21 cellular contexts compared by ENCODE assay signal in genomic region chr3:108017587-108017986, GRCh38.
"Had no signal": no experiment of that assay in that cellular context is flagged by ENCODE, and none has a peak within 500 bp of the region (broad histone marks: within the 10 kb centered on the region; RNA-seq: fewer than 3 reads in every experiment).

No MANE protein-coding gene starts in this region.

- DNase-seq: effector CD4-positive, alpha-beta T cell; endodermal cell; erythroblast; foreskin keratinocyte; hippocampal formation; left colon; mammary epithelial cell; mucosa of descending colon; naive thymus-derived CD8-positive, alpha-beta T cell; psoas muscle; retina; right lobe of liver; stimulated activated CD4-positive, alpha-beta T cell treated with anti-CD3 and anti-CD28 coated beads, Interleukin-4, amount 100 ng/mL, for 1 hour; stimulated activated CD8-positive, alpha-beta memory T cell treated with anti-CD3 and anti-CD28 coated beads, Interleukin-4, amount 100 ng/mL, for 48 hours; stimulated activated naive CD8-positive, alpha-beta T cell treated with anti-CD3 and anti-CD28 coated beads, Interleukin-15, Interleukin-2, amounts not matched to agents 100 U/mL and 50 U/mL, for 24 hours; tibial artery; upper lobe of left lung had no signal

- H3K27ac ChIP-seq: foreskin keratinocyte, neutrophil, psoas muscle, right lobe of liver, suprapubic skin, tibial artery, upper lobe of left lung, vagina had no signal

- H3K36me3 ChIP-seq: neutrophil, right lobe of liver, suprapubic skin, tibial artery, upper lobe of left lung, vagina had no signal

- H3K4me1 ChIP-seq: foreskin keratinocyte, psoas muscle, right lobe of liver, tibial artery had no signal

- H3K27me3 ChIP-seq: foreskin keratinocyte, right lobe of liver, suprapubic skin, tibial artery, upper lobe of left lung, vagina had no signal

- H3K4me3 ChIP-seq: mucosa of descending colon, psoas muscle, right lobe of liver, suprapubic skin, tibial artery, upper lobe of left lung, vagina had no signal

- H3K9me3 ChIP-seq: mucosa of descending colon, neutrophil, psoas muscle, right lobe of liver, suprapubic skin, tibial artery, upper lobe of left lung, vagina had no signal

- ATAC-seq: foreskin keratinocyte; left colon; mucosa of descending colon; naive thymus-derived CD8-positive, alpha-beta T cell; psoas muscle; right lobe of liver; stimulated activated effector memory CD8-positive, alpha-beta T cell treated with anti-CD3 and anti-CD28 coated beads, Interleukin-12 subunit alpha, Interleukin-12 subunit beta, amount 100 ng/mL, for 72 hours; stimulated activated naive CD8-positive, alpha-beta T cell treated with anti-CD3 and anti-CD28 coated beads, Interleukin-15, Interleukin-2, amounts not matched to agents 100 U/mL and 50 U/mL, for 24 hours had no signal
